ENCODE assay signal across 1 cellular context in the genomic region with DNA sequence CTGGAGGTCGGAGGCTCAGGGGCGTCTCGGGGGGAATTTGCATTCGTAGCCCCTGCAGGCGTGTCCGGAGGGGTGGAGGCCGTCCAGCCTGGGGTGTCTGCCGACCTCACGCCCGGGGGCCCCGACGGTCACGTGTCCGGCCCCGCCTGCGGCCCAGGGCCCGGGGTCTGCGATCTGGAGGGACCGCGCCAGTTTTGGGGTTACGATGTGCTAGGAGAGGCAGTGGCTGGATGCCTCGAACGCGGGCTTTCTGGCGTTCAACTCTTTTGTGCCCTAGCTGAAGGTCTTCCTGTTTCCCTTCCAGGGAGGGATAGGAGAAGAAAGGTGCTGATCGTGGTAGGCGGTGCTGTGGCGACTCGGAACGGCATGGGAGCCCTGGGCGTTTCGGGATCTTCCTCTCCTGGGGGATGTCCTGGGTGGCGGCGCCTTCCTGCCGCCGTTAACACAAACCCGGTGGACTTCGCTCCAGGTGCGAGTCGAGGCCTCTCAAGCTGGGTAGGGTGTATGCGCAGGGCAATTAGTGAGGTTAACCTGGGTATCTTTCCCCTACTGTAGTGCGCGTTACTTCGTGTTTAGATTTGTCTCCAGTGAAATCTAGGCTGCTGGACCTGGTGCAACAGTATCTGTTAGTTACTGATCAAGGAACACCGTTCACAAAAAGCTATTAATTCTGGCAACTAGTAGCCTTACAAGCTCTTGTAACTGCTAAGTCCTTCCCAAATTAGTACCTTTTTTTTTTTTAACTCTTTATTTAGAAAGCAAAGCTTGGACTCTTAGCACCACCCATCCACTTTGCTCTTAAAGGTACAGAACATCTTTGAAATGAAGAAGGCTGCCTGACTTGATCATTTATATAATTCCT.
A peak's percentile ranks its signal among the peaks of the same experiment; 100 is the strongest.
TF ChIP-seq lines count a peak whose summit lies in the region.

No MANE protein-coding gene starts in this region.

TF ChIP-seq in HepG2, 621 proteins besides CTCF, POLR2A, EP300 and RAD21 (continued from another document and continues in another):
- TF ChIP-seq ZNF142 (CRISPR knock-in tag; IDR thresholded peaks at IDR 0.05): no peak; the same call in 1 of the 2 replicates
- 0 out of 2 replicates have a peak, but pooled peaks have one; percentile 53 for TF ChIP-seq CHD4 (IDR thresholded peaks at IDR 0.05; ENCODE audit: borderline replicate concordance, low read length)
- peak; percentile 31; the same call in 1 of the 2 replicates for TF ChIP-seq ZNF337 (CRISPR knock-in tag; IDR thresholded peaks at IDR 0.05; ENCODE audit: borderline replicate concordance, low read depth)
- TF ChIP-seq NCOR1 (IDR thresholded peaks at IDR 0.05; ENCODE audit: borderline replicate concordance, low read length): peak; percentile 74
- TF ChIP-seq ZNF264 (CRISPR knock-in tag; IDR thresholded peaks at IDR 0.05): peak; percentile 75; the same call in 1 of the 2 replicates
- no peak for TF ChIP-seq PRPF4 (IDR thresholded peaks at IDR 0.05; ENCODE audit: low read depth, low read length, poor library complexity, severe bottlenecking)
- TF ChIP-seq HDAC6 (IDR thresholded peaks at IDR 0.05; ENCODE audit: low read depth, low read length): no peak
- TF ChIP-seq ARHGAP35 (CRISPR knock-in tag; IDR thresholded peaks at IDR 0.05; ENCODE audit: borderline replicate concordance): peak; percentile 13; the same call in 1 of the 2 replicates
- TF ChIP-seq ZNF326 (CRISPR knock-in tag; IDR thresholded peaks at IDR 0.05; ENCODE audit: borderline replicate concordance): no peak
- TF ChIP-seq ESRRA (CRISPR knock-in tag; IDR thresholded peaks at IDR 0.05; ENCODE audit: low read depth): peak; percentile 13
- no peak; the same call in 1 of the 2 replicates for TF ChIP-seq MXD4 (CRISPR knock-in tag; IDR thresholded peaks at IDR 0.05)
- no peak for TF ChIP-seq SNRNP70 (IDR thresholded peaks at IDR 0.05; ENCODE audit: low read depth, low read length)
- TF ChIP-seq ZHX1 (CRISPR knock-in tag; IDR thresholded peaks at IDR 0.05; ENCODE audit: low read depth): no peak; the same call in 1 of the 2 replicates
- 0 out of 2 replicates have a peak, but pooled peaks have one; percentile 9 for TF ChIP-seq MYNN (CRISPR knock-in tag; IDR thresholded peaks at IDR 0.05; ENCODE audit: low read depth)
- TF ChIP-seq RBM39 (IDR thresholded peaks at IDR 0.05; ENCODE audit: low read depth, low read length, poor library complexity, severe bottlenecking): no peak
- TF ChIP-seq RFX3 (CRISPR knock-in tag; IDR thresholded peaks at IDR 0.05): no peak
- no peak for TF ChIP-seq EZH2 (conservative IDR thresholded peaks at IDR 0.05; ENCODE audit: low read depth, low read length)
- TF ChIP-seq, protein P1, sequence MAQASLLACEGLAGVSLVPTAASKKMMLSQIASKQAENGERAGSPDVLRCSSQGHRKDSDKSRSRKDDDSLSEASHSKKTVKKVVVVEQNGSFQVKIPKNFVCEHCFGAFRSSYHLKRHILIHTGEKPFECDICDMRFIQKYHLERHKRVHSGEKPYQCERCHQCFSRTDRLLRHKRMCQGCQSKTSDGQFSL (CRISPR knock-in tag; IDR thresholded peaks at IDR 0.05): no peak
- TF ChIP-seq PAWR (CRISPR knock-in tag; IDR thresholded peaks at IDR 0.05; ENCODE audit: borderline replicate concordance): no peak
- 0 out of 2 replicates have a peak, but pooled peaks have one; percentile 2 for TF ChIP-seq KAT7 (CRISPR knock-in tag; IDR thresholded peaks at IDR 0.05; ENCODE audit: borderline replicate concordance)
- no peak for TF ChIP-seq ZSCAN12 (CRISPR knock-in tag; IDR thresholded peaks at IDR 0.05)
- TF ChIP-seq, protein P2, sequence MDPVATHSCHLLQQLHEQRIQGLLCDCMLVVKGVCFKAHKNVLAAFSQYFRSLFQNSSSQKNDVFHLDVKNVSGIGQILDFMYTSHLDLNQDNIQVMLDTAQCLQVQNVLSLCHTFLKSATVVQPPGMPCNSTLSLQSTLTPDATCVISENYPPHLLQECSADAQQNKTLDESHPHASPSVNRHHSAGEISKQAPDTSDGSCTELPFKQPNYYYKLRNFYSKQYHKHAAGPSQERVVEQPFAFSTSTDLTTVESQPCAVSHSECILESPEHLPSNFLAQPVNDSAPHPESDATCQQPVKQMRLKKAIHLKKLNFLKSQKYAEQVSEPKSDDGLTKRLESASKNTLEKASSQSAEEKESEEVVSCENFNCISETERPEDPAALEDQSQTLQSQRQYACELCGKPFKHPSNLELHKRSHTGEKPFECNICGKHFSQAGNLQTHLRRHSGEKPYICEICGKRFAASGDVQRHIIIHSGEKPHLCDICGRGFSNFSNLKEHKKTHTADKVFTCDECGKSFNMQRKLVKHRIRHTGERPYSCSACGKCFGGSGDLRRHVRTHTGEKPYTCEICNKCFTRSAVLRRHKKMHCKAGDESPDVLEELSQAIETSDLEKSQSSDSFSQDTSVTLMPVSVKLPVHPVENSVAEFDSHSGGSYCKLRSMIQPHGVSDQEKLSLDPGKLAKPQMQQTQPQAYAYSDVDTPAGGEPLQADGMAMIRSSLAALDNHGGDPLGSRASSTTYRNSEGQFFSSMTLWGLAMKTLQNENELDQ (CRISPR knock-in tag; IDR thresholded peaks at IDR 0.05; ENCODE audit: borderline replicate concordance): no peak
- TF ChIP-seq, protein P3, sequence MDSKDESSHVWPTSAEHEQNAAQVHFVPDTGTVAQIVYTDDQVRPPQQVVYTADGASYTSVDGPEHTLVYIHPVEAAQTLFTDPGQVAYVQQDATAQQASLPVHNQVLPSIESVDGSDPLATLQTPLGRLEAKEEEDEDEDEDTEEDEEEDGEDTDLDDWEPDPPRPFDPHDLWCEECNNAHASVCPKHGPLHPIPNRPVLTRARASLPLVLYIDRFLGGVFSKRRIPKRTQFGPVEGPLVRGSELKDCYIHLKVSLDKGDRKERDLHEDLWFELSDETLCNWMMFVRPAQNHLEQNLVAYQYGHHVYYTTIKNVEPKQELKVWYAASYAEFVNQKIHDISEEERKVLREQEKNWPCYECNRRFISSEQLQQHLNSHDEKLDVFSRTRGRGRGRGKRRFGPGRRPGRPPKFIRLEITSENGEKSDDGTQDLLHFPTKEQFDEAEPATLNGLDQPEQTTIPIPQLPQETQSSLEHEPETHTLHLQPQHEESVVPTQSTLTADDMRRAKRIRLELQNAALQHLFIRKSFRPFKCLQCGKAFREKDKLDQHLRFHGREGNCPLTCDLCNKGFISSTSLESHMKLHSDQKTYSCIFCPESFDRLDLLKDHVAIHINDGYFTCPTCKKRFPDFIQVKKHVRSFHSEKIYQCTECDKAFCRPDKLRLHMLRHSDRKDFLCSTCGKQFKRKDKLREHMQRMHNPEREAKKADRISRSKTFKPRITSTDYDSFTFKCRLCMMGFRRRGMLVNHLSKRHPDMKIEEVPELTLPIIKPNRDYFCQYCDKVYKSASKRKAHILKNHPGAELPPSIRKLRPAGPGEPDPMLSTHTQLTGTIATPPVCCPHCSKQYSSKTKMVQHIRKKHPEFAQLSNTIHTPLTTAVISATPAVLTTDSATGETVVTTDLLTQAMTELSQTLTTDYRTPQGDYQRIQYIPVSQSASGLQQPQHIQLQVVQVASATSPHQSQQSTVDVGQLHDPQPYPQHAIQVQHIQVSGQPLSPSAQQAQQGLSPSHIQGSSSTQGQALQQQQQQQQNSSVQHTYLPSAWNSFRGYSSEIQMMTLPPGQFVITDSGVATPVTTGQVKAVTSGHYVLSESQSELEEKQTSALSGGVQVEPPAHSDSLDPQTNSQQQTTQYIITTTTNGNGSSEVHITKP (CRISPR knock-in tag; IDR thresholded peaks at IDR 0.05; ENCODE audit: low read depth): no peak
- peak; percentile 86; the same call in 1 of the 2 replicates for TF ChIP-seq ZNF557 (CRISPR knock-in tag; IDR thresholded peaks at IDR 0.05)
- 0 out of 2 replicates have a peak, but pooled peaks have one; percentile 22 for TF ChIP-seq TMF1 (CRISPR knock-in tag; IDR thresholded peaks at IDR 0.05; ENCODE audit: low read depth)
- no peak for TF ChIP-seq ZNF616 (CRISPR knock-in tag; IDR thresholded peaks at IDR 0.05; ENCODE audit: low read depth)
- TF ChIP-seq ZNF180 (CRISPR knock-in tag; IDR thresholded peaks at IDR 0.05; ENCODE audit: borderline replicate concordance, low read depth): no peak
- TF ChIP-seq SRSF9 (IDR thresholded peaks at IDR 0.05; ENCODE audit: borderline replicate concordance, insufficient read depth, low read depth, low read length, poor library complexity, severe bottlenecking): no peak
- no peak; the same call in 1 of the 2 replicates for TF ChIP-seq ZZZ3 (CRISPR knock-in tag; IDR thresholded peaks at IDR 0.05; ENCODE audit: borderline replicate concordance)
- no peak for TF ChIP-seq ZFAT (CRISPR knock-in tag; conservative IDR thresholded peaks at IDR 0.05)
- TF ChIP-seq TEF (CRISPR knock-in tag; IDR thresholded peaks at IDR 0.05): no peak; the same call in 1 of the 2 replicates
- TF ChIP-seq SATB2 (CRISPR knock-in tag; IDR thresholded peaks at IDR 0.05): no peak
- no peak for TF ChIP-seq ZNF773 (CRISPR knock-in tag; IDR thresholded peaks at IDR 0.05; ENCODE audit: borderline replicate concordance)
- no peak for TF ChIP-seq ZC3H4 (CRISPR knock-in tag; IDR thresholded peaks at IDR 0.05; ENCODE audit: borderline replicate concordance)
- TF ChIP-seq ZNF792 (CRISPR knock-in tag; IDR thresholded peaks at IDR 0.05): peak; percentile 31; the same call in 1 of the 2 replicates
- no peak; the same call in 1 of the 2 replicates for TF ChIP-seq REXO4 (CRISPR knock-in tag; IDR thresholded peaks at IDR 0.05; ENCODE audit: borderline replicate concordance)
- TF ChIP-seq ZNF839 (CRISPR knock-in tag; IDR thresholded peaks at IDR 0.05; ENCODE audit: borderline replicate concordance): peak; percentile 28; the same call in 1 of the 2 replicates
- no peak for TF ChIP-seq RBM22 (optimal IDR thresholded peaks at IDR 0.05; ENCODE audit: low read length)
- peak; percentile 62 for TF ChIP-seq HES4 (CRISPR knock-in tag; IDR thresholded peaks at IDR 0.05; ENCODE audit: borderline replicate concordance)
- 0 out of 2 replicates have a peak, but pooled peaks have one; percentile 5 for TF ChIP-seq KLF12 (CRISPR knock-in tag; IDR thresholded peaks at IDR 0.05; ENCODE audit: borderline replicate concordance)
- TF ChIP-seq ELF3 (CRISPR knock-in tag; IDR thresholded peaks at IDR 0.05): 0 out of 2 replicates have a peak, but pooled peaks have one; percentile 48
